1 cellular context compared by ENCODE assay signal in genomic region chr5:158431369-158432029, GRCh38.
TF ChIP-seq lines count a peak whose summit lies in the region.

No MANE protein-coding gene starts in this region.

TF ChIP-seq in SK-N-SH treated with all-trans-retinoic acid at 6 μM for 48 hours, 23 proteins besides CTCF, POLR2A, EP300 and RAD21 (continued from another document):
- TF ChIP-seq ZC3H10 (CRISPR knock-in tag; IDR thresholded peaks at IDR 0.05) (no peak), ZNF565 (CRISPR knock-in tag; conservative IDR thresholded peaks at IDR 0.05; ENCODE audit: low read depth) (no peak), TCF4 (CRISPR knock-in tag; IDR thresholded peaks at IDR 0.05; ENCODE audit: borderline replicate concordance) (no peak), TOX (CRISPR knock-in tag; IDR thresholded peaks at IDR 0.05; ENCODE audit: borderline replicate concordance) (no peak), CSDC2 (CRISPR knock-in tag; IDR thresholded peaks at IDR 0.05) (no peak), ZFP3 (CRISPR knock-in tag; IDR thresholded peaks at IDR 0.05) (no peak), ISL1 (CRISPR knock-in tag; IDR thresholded peaks at IDR 0.05) (no peak)
- TF ChIP-seq, protein P1, sequence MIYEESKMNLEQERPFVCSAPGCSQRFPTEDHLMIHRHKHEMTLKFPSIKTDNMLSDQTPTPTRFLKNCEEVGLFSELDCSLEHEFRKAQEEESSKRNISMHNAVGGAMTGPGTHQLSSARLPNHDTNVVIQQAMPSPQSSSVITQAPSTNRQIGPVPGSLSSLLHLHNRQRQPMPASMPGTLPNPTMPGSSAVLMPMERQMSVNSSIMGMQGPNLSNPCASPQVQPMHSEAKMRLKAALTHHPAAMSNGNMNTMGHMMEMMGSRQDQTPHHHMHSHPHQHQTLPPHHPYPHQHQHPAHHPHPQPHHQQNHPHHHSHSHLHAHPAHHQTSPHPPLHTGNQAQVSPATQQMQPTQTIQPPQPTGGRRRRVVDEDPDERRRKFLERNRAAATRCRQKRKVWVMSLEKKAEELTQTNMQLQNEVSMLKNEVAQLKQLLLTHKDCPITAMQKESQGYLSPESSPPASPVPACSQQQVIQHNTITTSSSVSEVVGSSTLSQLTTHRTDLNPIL (CRISPR knock-in tag; IDR thresholded peaks at IDR 0.05; ENCODE audit: low read depth): no peak
